Comparison of ENCODE assay signal across 18 cellular contexts in genomic region chr10:103106556-103106955, GRCh38.
DNase-seq lines count a peak whose midpoint lies in the region; ATAC-seq and TF ChIP-seq lines count a peak whose summit lies in the region.
"Had no signal": no experiment of that assay in that cellular context is flagged by ENCODE, and none has a peak within 500 bp of the region (broad histone marks: within the 10 kb centered on the region; RNA-seq: fewer than 3 reads in every experiment).

No MANE protein-coding gene starts in this region.

- no peak for DNase-seq in activated T-cell treated with anti-CD3 and anti-CD28 coated beads, Interleukin-2, amount 50 U/mL, for 72 hours
- DNase-seq in activated T-cell treated with anti-CD3 and anti-CD28 coated beads for 4 hours (no peak), T-helper 17 cell (no peak), dorsolateral prefrontal cortex (no peak), right atrium auricular region (ENCODE audit: low spot score) (no peak), suprapubic skin (ENCODE audit: low spot score in 2 of 2) (no peak), sigmoid colon (no peak)
- DNase-seq in activated CD4-positive, alpha-beta T cell treated with anti-CD3 and anti-CD28 coated beads for 4 hours, result no peak
- DNase-seq: AML-193; CD4-positive, CD25-positive, alpha-beta regulatory T cell; COR-L47; DMS53; H7; IMR-90; KBM-7 had no signal

- H3K4me3 ChIP-seq in dorsolateral prefrontal cortex (peak overlapping the region in 1 of 59 donors; percentile 15), right atrium auricular region (no peak overlapping the region), suprapubic skin (no peak overlapping the region), sigmoid colon (no peak overlapping the region)
- H3K4me3 ChIP-seq: BLaER1, GM23338 had no signal

- peaks cover 29% of the 10 kb centered on the region for H3K36me3 ChIP-seq in right atrium auricular region
- peaks cover 19% of the 10 kb centered on the region for H3K36me3 ChIP-seq in suprapubic skin
- H3K36me3 ChIP-seq in sigmoid colon, result peaks cover 0 to 33% (median 9%) of the 10 kb centered on the region in 4 donors

- peaks cover 18% of the 10 kb centered on the region for H3K4me1 Mint-ChIP-seq in activated T-cell treated with anti-CD3 and anti-CD28 coated beads, Interleukin-2, amount 50 U/mL, for 72 hours (ENCODE audit: low read depth)
- H3K4me1 Mint-ChIP-seq in T-helper 17 cell, result peaks cover 8% of the 10 kb centered on the region

- H3K4me3 Mint-ChIP-seq in activated T-cell treated with anti-CD3 and anti-CD28 coated beads, Interleukin-2, amount 50 U/mL, for 72 hours, result no peak overlapping the region
- H3K4me3 Mint-ChIP-seq in T-helper 17 cell, result no peak overlapping the region
- H3K4me3 Mint-ChIP-seq: CD4-positive, CD25-positive, alpha-beta regulatory T cell; GM23338 had no signal

- H3K27ac Mint-ChIP-seq in activated T-cell treated with anti-CD3 and anti-CD28 coated beads, Interleukin-2, amount 50 U/mL, for 72 hours, result peak overlapping the region; percentile 73
- H3K27ac Mint-ChIP-seq in T-helper 17 cell, result peak overlapping the region; percentile 29
- H3K27ac Mint-ChIP-seq: GM23338 had no signal

- no peak for TF ChIP-seq EP300 in suprapubic skin (IDR thresholded peaks at IDR 0.05)
- TF ChIP-seq EP300 in sigmoid colon (IDR thresholded peaks at IDR 0.05), result no peak

- no peaks in the 10 kb centered on the region for H3K9me3 Mint-ChIP-seq in activated T-cell treated with anti-CD3 and anti-CD28 coated beads, Interleukin-2, amount 50 U/mL, for 72 hours
- H3K9me3 Mint-ChIP-seq: CD4-positive, CD25-positive, alpha-beta regulatory T cell; GM23338 had no signal

- TF ChIP-seq POLR2A in suprapubic skin (IDR thresholded peaks at IDR 0.05), result no peak
- TF ChIP-seq POLR2A in sigmoid colon (IDR thresholded peaks at IDR 0.05), result no peak

- H3K9me3 ChIP-seq in T-helper 17 cell (ENCODE audit: control insufficient read depth, low read length, poor library complexity, severe bottlenecking) (no peaks in the 10 kb centered on the region), right atrium auricular region (no peaks in the 10 kb centered on the region), suprapubic skin (no peaks in the 10 kb centered on the region), sigmoid colon (no peaks in the 10 kb centered on the region)
- H3K9me3 ChIP-seq: BLaER1 had no signal

- H3K27ac ChIP-seq in dorsolateral prefrontal cortex, result peak overlapping the region in 48 of 59 donors; percentile 2 to 97 (median 64)
- no peak overlapping the region for H3K27ac ChIP-seq in right atrium auricular region
- H3K27ac ChIP-seq in suprapubic skin, result no peak overlapping the region
- H3K27ac ChIP-seq in sigmoid colon, result no peak overlapping the region
- H3K27ac ChIP-seq: 22Rv1, BLaER1 had no signal

- no peaks in the 10 kb centered on the region for H3K27me3 Mint-ChIP-seq in activated T-cell treated with anti-CD3 and anti-CD28 coated beads, Interleukin-2, amount 50 U/mL, for 72 hours (ENCODE audit: low read depth)
- H3K27me3 Mint-ChIP-seq in T-helper 17 cell, result no peaks in the 10 kb centered on the region
- H3K27me3 Mint-ChIP-seq: CD4-positive, CD25-positive, alpha-beta regulatory T cell had no signal

- H3K27me3 ChIP-seq in dorsolateral prefrontal cortex (no peaks in the 10 kb centered on the region), right atrium auricular region (no peaks in the 10 kb centered on the region), suprapubic skin (no peaks in the 10 kb centered on the region), sigmoid colon (no peaks in the 10 kb centered on the region)
- H3K27me3 ChIP-seq: BLaER1 had no signal

- H3K36me3 Mint-ChIP-seq in activated T-cell treated with anti-CD3 and anti-CD28 coated beads, Interleukin-2, amount 50 U/mL, for 72 hours (ENCODE audit: insufficient read depth in 2 of 2), result peaks cover 0 to 1% of the 10 kb centered on the region in 2 donors
- H3K36me3 Mint-ChIP-seq in T-helper 17 cell (ENCODE audit: low read depth), result peaks cover 6% of the 10 kb centered on the region

- intact Hi-C loops in dorsolateral prefrontal cortex (cut with DNase I) (no loop called here), sigmoid colon (cut with DNase I) (loop anchor here (10.0 kb wide), 1 partner anchor 138 kb away; the partner anchor contains the start of gene RPEL1)

- ATAC-seq in activated T-cell treated with anti-CD3 and anti-CD28 coated beads, Interleukin-2, amount 50 U/mL, for 72 hours (replicated peaks in 1 of 2), result no peak
- no peak for ATAC-seq in T-helper 17 cell
- ATAC-seq: GM23338 had no signal

- H3K4me1 ChIP-seq in right atrium auricular region (peaks cover 0 to 15% of the 10 kb centered on the region in 2 donors), suprapubic skin (peaks cover 18% of the 10 kb centered on the region), sigmoid colon (peaks cover 0 to 28% (median 21%) of the 10 kb centered on the region in 4 donors)

- TF ChIP-seq CTCF in dorsolateral prefrontal cortex (IDR thresholded peaks at IDR 0.05 in 54 of 56, conservative IDR thresholded peaks at IDR 0.05 in 2 of 56; ENCODE audit: low read depth in 1 of 56, partially characterized antibody in 56 of 56) (no peak), right atrium auricular region (IDR thresholded peaks at IDR 0.05) (no peak), suprapubic skin (IDR thresholded peaks at IDR 0.05) (no peak), sigmoid colon (IDR thresholded peaks at IDR 0.05) (no peak)

Comparison
In these comparisons a context has a peak if more than half of its experiments do, and no peak if none do; other contexts are left out.
1. H3K27ac ChIP-seq: peak in dorsolateral prefrontal cortex (48 of 59); none in right atrium auricular region (0 of 2), suprapubic skin (single experiment) and sigmoid colon (0 of 4).